Comparison of ENCODE assay signal across 8 cellular contexts in the genomic region with DNA sequence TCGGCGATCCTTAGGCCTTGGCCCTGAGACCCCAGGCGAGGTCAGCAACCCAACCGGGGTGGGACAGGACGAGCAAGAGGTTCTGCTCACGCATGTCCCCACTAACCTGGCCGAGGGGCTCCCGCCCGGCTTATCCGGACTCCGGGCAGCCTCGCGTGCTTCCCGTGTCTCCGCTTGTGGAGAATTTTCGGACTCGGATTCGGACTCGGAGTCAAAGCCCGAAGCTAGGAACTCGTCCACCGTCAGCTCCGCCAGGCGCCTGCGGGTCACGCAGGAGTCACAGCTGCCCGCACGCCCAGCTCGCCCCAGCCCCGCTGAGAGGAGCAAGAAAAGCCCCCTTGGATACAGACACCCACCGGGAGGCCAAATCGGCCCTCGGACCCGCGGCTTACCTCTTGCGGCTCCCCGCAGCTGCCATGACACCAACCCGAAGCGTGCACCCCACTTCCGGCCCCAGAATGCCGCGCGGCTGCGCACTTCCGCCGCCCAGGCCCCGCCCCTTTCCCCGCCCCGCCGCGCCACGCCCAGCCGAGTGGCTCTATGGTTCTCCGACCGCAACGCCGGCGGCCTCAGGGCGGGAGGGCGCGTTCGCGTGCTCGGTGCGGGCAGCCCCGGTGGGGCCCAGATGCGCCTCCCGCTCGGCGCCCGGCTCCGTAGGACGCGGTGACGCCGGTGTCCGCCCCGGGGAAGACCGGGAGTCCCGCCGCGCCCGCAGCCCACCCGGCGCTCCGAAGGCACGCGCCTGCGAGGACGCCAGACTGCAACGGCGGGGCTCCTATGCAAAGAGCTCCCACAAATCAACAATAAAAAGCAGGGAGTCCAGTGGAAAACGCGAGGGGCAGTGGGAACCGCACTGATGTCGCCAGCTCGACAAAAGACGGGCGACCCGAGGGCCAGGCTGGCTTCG. TPM values are rescaled to one million over a fixed set of nuclear protein-coding genes. Genes with fewer than 3 reads are reported as not detected.
DNase-seq lines count a peak whose midpoint lies in the region; ATAC-seq lines count a peak whose summit lies in the region.

NOC2L (minus strand) TSS at position 434 of the 907 bp plus-strand sequence; CDS start at position 418, 16 bp downstream.

- no peaks in the 10 kb centered on the region for H3K9me3 Mint-ChIP-seq in IgD-negative memory B cell
- H3K9me3 Mint-ChIP-seq in naive thymus-derived CD8-positive, alpha-beta T cell: no peaks in the 10 kb centered on the region

- H3K27ac Mint-ChIP-seq in IgD-negative memory B cell: peak within 1 kb of the TSS in 2 of 3 donors; percentile 62 to 72
- peak within 1 kb of the TSS; percentile 67 to 91 (median 87) for H3K27ac Mint-ChIP-seq in naive thymus-derived CD8-positive, alpha-beta T cell

- DNase-seq in D341Med (ENCODE audit: low spot score): peak; percentile 93
- peak; percentile 84 for DNase-seq in RPMI7951 (ENCODE audit: low read depth)
- DNase-seq in activated T-helper 1 cell treated with Interleukin-2 at 50 U/mL for 16 hours (ENCODE audit: low read depth): peak; percentile 97
- peak; percentile 85 for DNase-seq in fibroblast of gingiva (ENCODE audit: low read depth)
- peak; percentile 85 to 97 (median 94) for DNase-seq in naive thymus-derived CD8-positive, alpha-beta T cell
- peak; percentile 79 to 95 (median 92) for DNase-seq in stimulated activated naive CD4-positive, alpha-beta T cell (lab: John Stamatoyannopoulos, UW)

- H3K36me3 Mint-ChIP-seq in IgD-negative memory B cell: peaks cover 6% of the 10 kb centered on the region
- peaks cover 4 to 29% (median 6%) of the 10 kb centered on the region in 3 donors for H3K36me3 Mint-ChIP-seq in naive thymus-derived CD8-positive, alpha-beta T cell

- peak within 1 kb of the TSS; percentile 87 to 94 (median 92) for H3K4me3 Mint-ChIP-seq in IgD-negative memory B cell
- peak within 1 kb of the TSS; percentile 86 to 94 (median 90) for H3K4me3 Mint-ChIP-seq in naive thymus-derived CD8-positive, alpha-beta T cell

- ATAC-seq in GM21447 (IDR thresholded peaks at IDR 0.05; ENCODE audit: unreplicated experiment): peak; percentile 66
- peak; percentile 79 to 85 for ATAC-seq in naive thymus-derived CD8-positive, alpha-beta T cell

- POLR2A ChIA-PET in naive thymus-derived CD8-positive, alpha-beta T cell (lab: Charles Lee): interaction anchor here (0.9 to 1.8 kb wide), 6 partner anchors 8 to 180 kb away, joined by 3 to 16 read pairs (median 4); partner anchors contain the start of gene ISG15

- H3K4me1 Mint-ChIP-seq in IgD-negative memory B cell: peaks cover 4 to 10% (median 7%) of the 10 kb centered on the region in 3 donors
- H3K4me1 Mint-ChIP-seq in naive thymus-derived CD8-positive, alpha-beta T cell: peaks cover 9 to 26% (median 21%) of the 10 kb centered on the region in 4 donors

- no peaks in the 10 kb centered on the region for H3K27me3 Mint-ChIP-seq in IgD-negative memory B cell
- no peaks in the 10 kb centered on the region for H3K27me3 Mint-ChIP-seq in naive thymus-derived CD8-positive, alpha-beta T cell

RNA-seq across cellular contexts. Expression of gene NOC2L, which starts in this region (rescaled TPM):
- polyA plus RNA-seq in IgD-negative memory B cell: 64.9 TPM
- 68.1 and 71.6 TPM in 2 replicates for total RNA-seq in RPMI7951 (2014; rRNA removed; shearing (Covaris generic))
- 10 to 100 TPM; 72.3 to 78.3 TPM for total RNA-seq in naive thymus-derived CD8-positive, alpha-beta T cell
- polyA plus RNA-seq in naive thymus-derived CD8-positive, alpha-beta T cell: 10 to 100 TPM; 49.5 to 68.2 (median 60.5) TPM

Comparison
In these comparisons a context has a peak if more than half of its experiments do, and no peak if none do; other contexts are left out.
1. Peak in every context shown above with its lines: DNase-seq and ATAC-seq.